8 cellular contexts compared by ENCODE assay signal in the genomic region with DNA sequence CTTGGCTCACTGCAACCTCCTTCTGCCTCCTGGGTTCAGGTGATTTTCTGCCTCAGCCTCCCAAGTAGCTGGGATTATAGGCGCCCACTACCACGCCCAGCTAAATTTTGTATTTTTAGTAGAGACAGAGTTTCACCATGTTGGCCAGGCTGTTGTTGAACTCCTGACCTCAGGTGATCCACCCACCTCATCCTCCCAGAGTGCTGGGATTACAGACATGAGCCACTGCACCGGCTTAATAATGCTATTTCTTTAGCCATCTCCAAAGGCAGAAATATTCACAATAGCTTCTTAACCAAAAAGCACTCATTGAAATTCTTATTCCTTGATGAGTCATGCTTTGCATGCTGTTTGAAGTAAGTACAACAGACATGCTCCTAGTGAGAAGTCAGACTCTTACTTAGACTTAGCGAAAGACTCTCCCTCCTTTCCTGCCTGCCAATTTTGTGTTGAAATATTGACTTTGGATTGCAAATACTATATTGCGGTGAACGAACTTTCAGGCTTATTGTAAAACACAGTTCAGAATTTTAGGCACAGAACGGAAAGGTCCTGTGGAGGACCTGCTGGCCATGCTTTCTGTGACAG. TPM values are rescaled to one million over a fixed set of nuclear protein-coding genes. Genes with fewer than 3 reads are reported as not detected.
A peak's percentile ranks its signal among the peaks of the same experiment; 100 is the strongest.
DNase-seq lines count a peak whose midpoint lies in the region; TF ChIP-seq lines count a peak whose summit lies in the region.

No MANE protein-coding gene starts in this region.

- no peak for DNase-seq in activated naive CD4-positive, alpha-beta T cell treated with anti-CD3 and anti-CD28 coated beads for 36 hours
- no peak for DNase-seq in activated naive CD4-positive, alpha-beta T cell treated with anti-CD3 and anti-CD28 coated beads, Interleukin-2, amount 50 U/mL, for 16 hours
- DNase-seq in foreskin melanocyte (peak; percentile 52), tibial artery (no peak), posterior vena cava (ENCODE audit: low spot score) (no peak), posterior cingulate gyrus (no peak)
- no peak for DNase-seq in activated CD8-positive, alpha-beta memory T cell treated with anti-CD3 and anti-CD28 coated beads, Interleukin-2, amount 50 U/mL, for 48 hours

- no peaks in the 10 kb centered on the region for H3K9me3 Mint-ChIP-seq in activated naive CD4-positive, alpha-beta T cell treated with anti-CD3 and anti-CD28 coated beads for 36 hours
- H3K9me3 Mint-ChIP-seq in T-helper 1 cell treated with Interleukin-12 subunit alpha and Interleukin-12 subunit beta and Interleukin-4 antibody, amounts not matched to agents 30 μg/mL and 1 μg/mL, for 36 hours: no peaks in the 10 kb centered on the region

- peak overlapping the region; percentile 13 to 15 for H3K4me3 ChIP-seq in tibial artery

- H3K4me1 Mint-ChIP-seq in activated naive CD4-positive, alpha-beta T cell treated with anti-CD3 and anti-CD28 coated beads for 36 hours (ENCODE audit: low read depth): peaks cover 68% of the 10 kb centered on the region
- peaks cover 69% of the 10 kb centered on the region for H3K4me1 Mint-ChIP-seq in T-helper 1 cell treated with Interleukin-12 subunit alpha and Interleukin-12 subunit beta and Interleukin-4 antibody, amounts not matched to agents 30 μg/mL and 1 μg/mL, for 36 hours (ENCODE audit: low read depth)

- peak overlapping the region; percentile 97 for H3K27ac Mint-ChIP-seq in activated naive CD4-positive, alpha-beta T cell treated with anti-CD3 and anti-CD28 coated beads for 36 hours
- H3K27ac Mint-ChIP-seq in T-helper 1 cell treated with Interleukin-12 subunit alpha and Interleukin-12 subunit beta and Interleukin-4 antibody, amounts not matched to agents 30 μg/mL and 1 μg/mL, for 36 hours: peak overlapping the region; percentile 82

- H3K36me3 ChIP-seq in tibial artery: peaks cover 0 to 4% (median 0%) of the 10 kb centered on the region in 3 donors

- H3K27me3 Mint-ChIP-seq in activated naive CD4-positive, alpha-beta T cell treated with anti-CD3 and anti-CD28 coated beads for 36 hours (ENCODE audit: low read depth): no peaks in the 10 kb centered on the region
- H3K27me3 Mint-ChIP-seq in T-helper 1 cell treated with Interleukin-12 subunit alpha and Interleukin-12 subunit beta and Interleukin-4 antibody, amounts not matched to agents 30 μg/mL and 1 μg/mL, for 36 hours (ENCODE audit: low read depth): no peaks in the 10 kb centered on the region

- CTCF ChIA-PET in activated naive CD4-positive, alpha-beta T cell treated with anti-CD3 and anti-CD28 coated beads for 36 hours (lab: Charles Lee): interaction anchor here (0.8 to 1.9 kb wide), 5 partner anchors 9 to 84 kb away, joined by 3 to 6 read pairs (median 4); no protein-coding TSS in a partner anchor

- peak overlapping the region; percentile 95 for H3K4me3 Mint-ChIP-seq in activated naive CD4-positive, alpha-beta T cell treated with anti-CD3 and anti-CD28 coated beads for 36 hours
- peak overlapping the region; percentile 88 for H3K4me3 Mint-ChIP-seq in T-helper 1 cell treated with Interleukin-12 subunit alpha and Interleukin-12 subunit beta and Interleukin-4 antibody, amounts not matched to agents 30 μg/mL and 1 μg/mL, for 36 hours

- peaks cover 0 to 80% (median 61%) of the 10 kb centered on the region in 4 donors for H3K4me1 ChIP-seq in tibial artery

- peaks cover 51% of the 10 kb centered on the region for H3K36me3 Mint-ChIP-seq in activated naive CD4-positive, alpha-beta T cell treated with anti-CD3 and anti-CD28 coated beads for 36 hours (ENCODE audit: low read depth)
- H3K36me3 Mint-ChIP-seq in T-helper 1 cell treated with Interleukin-12 subunit alpha and Interleukin-12 subunit beta and Interleukin-4 antibody, amounts not matched to agents 30 μg/mL and 1 μg/mL, for 36 hours (ENCODE audit: low read depth): peaks cover 57% of the 10 kb centered on the region

- no peak for TF ChIP-seq CTCF in tibial artery (IDR thresholded peaks at IDR 0.05)

- H3K27ac ChIP-seq in tibial artery: peak overlapping the region; percentile 48 to 99

- intact Hi-C loops in activated naive CD4-positive, alpha-beta T cell treated with anti-CD3 and anti-CD28 coated beads for 36 hours (cut with micrococcal nuclease): loop anchor here (10.0 kb wide), 1 partner anchor 289 kb away; no protein-coding TSS in a partner anchor
- intact Hi-C loops in tibial artery (cut with DNase I; ENCODE audit: low total_unique reads): no loop called here
- intact Hi-C loops in posterior vena cava (cut with DNase I): loop anchor here in 1 of 2 donors (10.0 kb wide), 2 partner anchors 51 to 139 kb away; partner anchors contain the start of gene SLC35F5
- intact Hi-C loops in posterior cingulate gyrus (cut with DNase I): loop anchor here (10.0 kb wide), 1 partner anchor 71 kb away; no protein-coding TSS in a partner anchor

- H3K27me3 ChIP-seq in tibial artery: no peaks in the 10 kb centered on the region

- no peaks in the 10 kb centered on the region for H3K9me3 ChIP-seq in tibial artery

RNA-seq across cellular contexts. Expression of gene ACTR3, which starts 4.4 kb away (rescaled TPM):
- 100 to 1,000 TPM; 516 to 536 TPM for total RNA-seq in activated naive CD4-positive, alpha-beta T cell treated with anti-CD3 and anti-CD28 coated beads for 36 hours
- total RNA-seq in posterior vena cava: 100 to 1,000 TPM; 322 to 408 TPM
